Comparison of ENCODE assay signal across 2 cellular contexts in the genomic region with DNA sequence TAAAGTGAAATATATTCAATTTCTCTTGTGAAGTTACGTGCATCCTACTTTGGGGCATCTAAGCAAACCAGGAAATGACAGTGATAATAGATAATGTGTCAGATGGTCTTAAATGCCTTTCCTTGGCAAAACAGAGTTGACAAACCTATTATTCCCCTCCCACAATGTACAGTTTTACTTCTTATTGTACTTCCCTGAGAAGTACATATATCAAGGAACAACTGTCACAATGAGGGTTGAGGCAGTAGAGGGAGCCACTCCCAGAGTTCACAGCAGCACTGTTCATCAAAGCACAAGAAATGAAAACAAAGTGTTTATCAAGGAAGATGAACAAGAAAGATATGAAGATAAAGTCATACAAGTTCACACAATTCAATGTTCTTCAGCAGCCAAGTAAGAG.
TF ChIP-seq lines count a peak whose summit lies in the region.

No MANE protein-coding gene starts in this region.

TF ChIP-seq in SK-N-SH treated with all-trans-retinoic acid at 6 μM for 48 hours, 23 proteins besides CTCF, POLR2A, EP300 and RAD21 (continued from another document):
- TF ChIP-seq, protein P1, sequence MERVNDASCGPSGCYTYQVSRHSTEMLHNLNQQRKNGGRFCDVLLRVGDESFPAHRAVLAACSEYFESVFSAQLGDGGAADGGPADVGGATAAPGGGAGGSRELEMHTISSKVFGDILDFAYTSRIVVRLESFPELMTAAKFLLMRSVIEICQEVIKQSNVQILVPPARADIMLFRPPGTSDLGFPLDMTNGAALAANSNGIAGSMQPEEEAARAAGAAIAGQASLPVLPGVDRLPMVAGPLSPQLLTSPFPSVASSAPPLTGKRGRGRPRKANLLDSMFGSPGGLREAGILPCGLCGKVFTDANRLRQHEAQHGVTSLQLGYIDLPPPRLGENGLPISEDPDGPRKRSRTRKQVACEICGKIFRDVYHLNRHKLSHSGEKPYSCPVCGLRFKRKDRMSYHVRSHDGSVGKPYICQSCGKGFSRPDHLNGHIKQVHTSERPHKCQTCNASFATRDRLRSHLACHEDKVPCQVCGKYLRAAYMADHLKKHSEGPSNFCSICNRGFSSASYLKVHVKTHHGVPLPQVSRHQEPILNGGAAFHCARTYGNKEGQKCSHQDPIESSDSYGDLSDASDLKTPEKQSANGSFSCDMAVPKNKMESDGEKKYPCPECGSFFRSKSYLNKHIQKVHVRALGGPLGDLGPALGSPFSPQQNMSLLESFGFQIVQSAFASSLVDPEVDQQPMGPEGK (CRISPR knock-in tag; IDR thresholded peaks at IDR 0.05; ENCODE audit: borderline replicate concordance) = no peak
- TF ChIP-seq ZFP30 (CRISPR knock-in tag; IDR thresholded peaks at IDR 0.05) = no peak

TF ChIP-seq in SK-N-SH, 30 proteins besides CTCF, POLR2A, EP300 and RAD21 (continued from another document):
- TF ChIP-seq, protein P2, sequence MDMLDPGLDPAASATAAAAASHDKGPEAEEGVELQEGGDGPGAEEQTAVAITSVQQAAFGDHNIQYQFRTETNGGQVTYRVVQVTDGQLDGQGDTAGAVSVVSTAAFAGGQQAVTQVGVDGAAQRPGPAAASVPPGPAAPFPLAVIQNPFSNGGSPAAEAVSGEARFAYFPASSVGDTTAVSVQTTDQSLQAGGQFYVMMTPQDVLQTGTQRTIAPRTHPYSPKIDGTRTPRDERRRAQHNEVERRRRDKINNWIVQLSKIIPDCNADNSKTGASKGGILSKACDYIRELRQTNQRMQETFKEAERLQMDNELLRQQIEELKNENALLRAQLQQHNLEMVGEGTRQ (IDR thresholded peaks at IDR 0.05; ENCODE audit: borderline replicate concordance, low read depth, low read length) = no peak
- no peak for TF ChIP-seq FOXM1 (IDR thresholded peaks at IDR 0.05; ENCODE audit: low read depth)
- no peak for TF ChIP-seq ELF1 (IDR thresholded peaks at IDR 0.05)
- no peak for TF ChIP-seq RFX5 (IDR thresholded peaks at IDR 0.05; ENCODE audit: low read length)
- TF ChIP-seq GABPA (IDR thresholded peaks at IDR 0.05; ENCODE audit: low read depth) = no peak
- TF ChIP-seq FOXJ3 (CRISPR knock-in tag; IDR thresholded peaks at IDR 0.05) = no peak
- TF ChIP-seq NRF1 (IDR thresholded peaks at IDR 0.05; ENCODE audit: low read depth, low read length) = no peak
- TF ChIP-seq POLR2AphosphoS5 (IDR thresholded peaks at IDR 0.05; ENCODE audit: low read depth, low read length) = no peak
- no peak for TF ChIP-seq FOSL2 (IDR thresholded peaks at IDR 0.05; ENCODE audit: borderline replicate concordance, low read depth)
- TF ChIP-seq, protein P3, sequence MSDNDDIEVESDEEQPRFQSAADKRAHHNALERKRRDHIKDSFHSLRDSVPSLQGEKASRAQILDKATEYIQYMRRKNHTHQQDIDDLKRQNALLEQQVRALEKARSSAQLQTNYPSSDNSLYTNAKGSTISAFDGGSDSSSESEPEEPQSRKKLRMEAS (IDR thresholded peaks at IDR 0.05; ENCODE audit: low read depth) = no peak
